Comparison of ENCODE assay signal across 29 cellular contexts in the genomic region with DNA sequence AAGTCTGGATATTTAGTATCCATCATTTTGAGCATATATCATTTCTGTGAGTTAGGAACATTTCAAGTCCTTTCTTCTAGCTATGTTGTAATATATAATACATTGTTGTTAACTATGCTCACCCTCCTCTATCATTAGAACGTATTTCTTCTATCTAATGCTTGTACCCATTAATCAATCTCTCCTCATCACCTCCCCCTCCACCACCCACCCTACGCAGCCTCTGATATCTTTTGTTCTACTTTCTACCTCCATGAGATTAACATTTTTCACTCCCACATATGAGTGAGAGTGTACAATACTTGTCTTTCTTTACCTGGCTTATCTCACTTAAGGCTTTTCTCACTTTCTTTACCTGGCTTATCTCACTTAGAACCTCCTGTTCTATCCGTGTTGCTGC.
"Had no signal": no experiment of that assay in that cellular context is flagged by ENCODE, and none has a peak within 500 bp of the region (broad histone marks: within the 10 kb centered on the region; RNA-seq: fewer than 3 reads in every experiment).

No MANE protein-coding gene starts in this region.

- DNase-seq: hypothalamus; immature natural killer cell; kidney; left colon; left lung; lower lobe of right lung; mammary epithelial cell; mesenchymal stem cell; naive B cell; natural killer cell; nephron progenitor cell; occipital lobe; psoas muscle; small intestine; stimulated activated CD4-positive, alpha-beta T cell treated with anti-CD3 and anti-CD28 coated beads, Interleukin-1b, Interleukin-23, amount 100 ng/mL, for 48 hours; stimulated activated CD4-positive, alpha-beta T cell treated with anti-CD3 and anti-CD28 coated beads, Interleukin-2, amount 100 ng/mL, for 48 hours; stimulated activated CD4-positive, alpha-beta T cell treated with anti-CD3 and anti-CD28 coated beads, Interleukin-4, amount 100 ng/mL, for 4 hours; stimulated activated CD8-positive, alpha-beta memory T cell treated with anti-CD3 and anti-CD28 coated beads, Interleukin-4, amount 100 ng/mL, for 48 hours; stimulated activated naive CD4-positive, alpha-beta T cell treated with Interleukin-2 at 50 U/mL for 16 hours; stimulated activated naive CD8-positive, alpha-beta T cell treated with anti-CD3 and anti-CD28 coated beads, Interleukin-15, amount 100 ng/mL, for 72 hours; substantia nigra; uterus had no signal

- ATAC-seq: left colon; left lung; lower lobe of right lung; natural killer cell; psoas muscle; sciatic nerve; stimulated activated memory B cell treated with anti-CD40 and anti-IgM and Interleukin-4, amounts not matched to agents 10 μg/mL and 1 μg/mL and 100 μg/mL, for 72 hours; stimulated activated naive CD8-positive, alpha-beta T cell treated with anti-CD3 and anti-CD28 coated beads, Interleukin-15, amount 100 ng/mL, for 72 hours had no signal

- H3K4me3 ChIP-seq: left lung, lower lobe of right lung, neural progenitor cell, psoas muscle, right atrium auricular region, tibial nerve, uterus had no signal

- H3K9me3 ChIP-seq: lower lobe of right lung, neutrophil, uterus had no signal

- H3K27ac ChIP-seq: left lung, lower lobe of right lung, neural progenitor cell, neutrophil, parathyroid adenoma, psoas muscle, right atrium auricular region, tibial nerve, uterus had no signal

- H3K4me1 ChIP-seq: left lung, lower lobe of right lung, neural progenitor cell, parathyroid adenoma, psoas muscle, right atrium auricular region, tibial nerve, uterus had no signal

- H3K36me3 ChIP-seq: left lung, lower lobe of right lung, neural progenitor cell, neutrophil, right atrium auricular region, tibial nerve, uterus had no signal
